In the genomic region with DNA sequence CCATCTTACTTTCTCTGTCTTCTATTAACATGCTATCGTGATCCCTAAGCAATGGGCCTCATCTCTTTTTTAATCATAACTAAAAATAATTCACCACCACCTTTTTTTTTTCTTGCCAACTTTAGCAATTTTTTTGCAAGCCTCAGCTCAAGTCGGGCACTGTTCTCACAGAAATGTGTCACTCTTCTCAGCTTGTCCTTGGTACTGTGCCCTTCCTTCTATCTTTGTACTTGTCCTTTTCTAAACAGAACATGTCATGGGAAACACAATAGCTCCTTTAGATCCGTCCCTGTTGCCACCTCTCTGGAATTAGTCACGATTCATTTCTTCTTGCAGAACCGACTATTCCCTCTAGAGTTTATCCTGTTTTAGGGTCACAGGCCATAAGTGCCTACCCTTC, we compare ENCODE assay signal across 29 cellular contexts. TPM values are rescaled to one million over a fixed set of nuclear protein-coding genes. Genes with fewer than 3 reads are reported as not detected.
"Had no signal": no experiment of that assay in that cellular context is flagged by ENCODE, and none has a peak within 500 bp of the region (broad histone marks: within the 10 kb centered on the region; RNA-seq: fewer than 3 reads in every experiment).

No MANE protein-coding gene starts in this region.

- ATAC-seq: activated CD4-positive, CD25-positive, alpha-beta regulatory T cell treated with anti-CD3 and anti-CD28 coated beads, Interleukin-2, amount 50 U/mL, for 24 hours; gastroesophageal sphincter; mucosa of descending colon; natural killer cell treated with Interleukin-12 subunit alpha and Interleukin-12 subunit beta and Interleukin-15 and Interleukin-18, amount 100 ng/mL, for 72 hours; stimulated activated naive B cell treated with anti-CD40 and anti-IgM and Interleukin-4, amounts not matched to agents 10 μg/mL and 1 μg/mL and 100 μg/mL, for 72 hours had no signal

- H3K27me3 ChIP-seq: colonic mucosa, gastroesophageal sphincter, stomach, suprapubic skin, transverse colon had no signal

- H3K4me1 ChIP-seq: colonic mucosa, gastroesophageal sphincter, psoas muscle had no signal

- H3K4me3 ChIP-seq: colonic mucosa, gastroesophageal sphincter, lung, mucosa of descending colon, psoas muscle, stomach, suprapubic skin, transverse colon had no signal

- DNase-seq: activated CD4-positive, alpha-beta memory T cell treated with anti-CD3 and anti-CD28 coated beads for 36 hours; activated CD4-positive, alpha-beta T cell treated with anti-CD3 and anti-CD28 coated beads for 48 hours; activated CD8-positive, alpha-beta memory T cell treated with anti-CD3 and anti-CD28 coated beads, Interleukin-2, amount 50 U/mL, for 4 hours; activated gamma-delta T cell; activated naive CD4-positive, alpha-beta T cell treated with anti-CD3 and anti-CD28 coated beads, Interleukin-2, amount 10 ng/mL, durations not matched to agents 7 days and 5 days; activated naive CD8-positive, alpha-beta T cell treated with anti-CD3 and anti-CD28 coated beads, Interleukin-2, amount 10 ng/mL, durations not matched to agents 7 days and 5 days; activated T-cell treated with anti-CD3 and anti-CD28 coated beads, Interleukin-2, amount 50 U/mL, for 1 hour; central memory CD4-positive, alpha-beta T cell; colonic mucosa; effector memory CD4-positive, alpha-beta T cell; erythroblast; mesendoderm; mucosa of descending colon; psoas muscle; stimulated activated CD4-positive, alpha-beta T cell treated with anti-CD3 and anti-CD28 coated beads, Interleukin-15, amount 100 ng/mL, for 24 hours; stimulated activated CD4-positive, alpha-beta T cell treated with anti-CD3 and anti-CD28 coated beads, Interleukin-2, amount 100 ng/mL, for 24 hours; stimulated activated naive B cell treated with anti-CD40 and anti-IgM and Interleukin-4, amounts not matched to agents 10 μg/mL and 1 μg/mL and 100 μg/mL, for 72 hours; stomach; SW 1271; T-helper 9 cell; transverse colon; WERI-Rb-1 had no signal

- H3K36me3 Mint-ChIP-seq: activated CD4-positive, alpha-beta memory T cell treated with anti-CD3 and anti-CD28 coated beads for 36 hours; activated naive CD4-positive, alpha-beta T cell treated with anti-CD3 and anti-CD28 coated beads, Interleukin-2, amount 10 ng/mL, durations not matched to agents 7 days and 5 days; activated naive CD8-positive, alpha-beta T cell treated with anti-CD3 and anti-CD28 coated beads, Interleukin-2, amount 10 ng/mL, durations not matched to agents 7 days and 5 days; natural killer cell treated with Interleukin-12 subunit alpha and Interleukin-12 subunit beta and Interleukin-15 and Interleukin-18, amount 100 ng/mL, for 72 hours; stimulated activated naive B cell treated with anti-CD40 and anti-IgM and Interleukin-4, amounts not matched to agents 10 μg/mL and 1 μg/mL and 100 μg/mL, for 72 hours had no signal

- H3K27ac ChIP-seq: colonic mucosa, gastroesophageal sphincter, neutrophil, psoas muscle, suprapubic skin, WERI-Rb-1 had no signal

- H3K9me3 ChIP-seq: colonic mucosa, gastroesophageal sphincter, mucosa of descending colon, neutrophil, psoas muscle, stomach, suprapubic skin, transverse colon had no signal

- H3K9me3 Mint-ChIP-seq: activated CD4-positive, alpha-beta memory T cell treated with anti-CD3 and anti-CD28 coated beads for 36 hours; activated naive CD4-positive, alpha-beta T cell treated with anti-CD3 and anti-CD28 coated beads, Interleukin-2, amount 10 ng/mL, durations not matched to agents 7 days and 5 days; activated naive CD8-positive, alpha-beta T cell treated with anti-CD3 and anti-CD28 coated beads, Interleukin-2, amount 10 ng/mL, durations not matched to agents 7 days and 5 days; natural killer cell treated with Interleukin-12 subunit alpha and Interleukin-12 subunit beta and Interleukin-15 and Interleukin-18, amount 100 ng/mL, for 72 hours; stimulated activated naive B cell treated with anti-CD40 and anti-IgM and Interleukin-4, amounts not matched to agents 10 μg/mL and 1 μg/mL and 100 μg/mL, for 72 hours; T-helper 1 cell treated with Interleukin-12 subunit alpha and Interleukin-12 subunit beta and Interleukin-4 antibody, amounts not matched to agents 30 μg/mL and 1 μg/mL, for 36 hours had no signal

- H3K4me3 Mint-ChIP-seq: activated CD4-positive, alpha-beta memory T cell treated with anti-CD3 and anti-CD28 coated beads for 36 hours; activated naive CD4-positive, alpha-beta T cell treated with anti-CD3 and anti-CD28 coated beads, Interleukin-2, amount 10 ng/mL, durations not matched to agents 7 days and 5 days; activated naive CD8-positive, alpha-beta T cell treated with anti-CD3 and anti-CD28 coated beads, Interleukin-2, amount 10 ng/mL, durations not matched to agents 7 days and 5 days; natural killer cell treated with Interleukin-12 subunit alpha and Interleukin-12 subunit beta and Interleukin-15 and Interleukin-18, amount 100 ng/mL, for 72 hours; stimulated activated naive B cell treated with anti-CD40 and anti-IgM and Interleukin-4, amounts not matched to agents 10 μg/mL and 1 μg/mL and 100 μg/mL, for 72 hours; T-helper 1 cell treated with Interleukin-12 subunit alpha and Interleukin-12 subunit beta and Interleukin-4 antibody, amounts not matched to agents 30 μg/mL and 1 μg/mL, for 36 hours had no signal

- H3K4me1 Mint-ChIP-seq: activated naive CD4-positive, alpha-beta T cell treated with anti-CD3 and anti-CD28 coated beads, Interleukin-2, amount 10 ng/mL, durations not matched to agents 7 days and 5 days had no signal

- H3K27me3 Mint-ChIP-seq: activated naive CD4-positive, alpha-beta T cell treated with anti-CD3 and anti-CD28 coated beads, Interleukin-2, amount 10 ng/mL, durations not matched to agents 7 days and 5 days; activated naive CD8-positive, alpha-beta T cell treated with anti-CD3 and anti-CD28 coated beads, Interleukin-2, amount 10 ng/mL, durations not matched to agents 7 days and 5 days; natural killer cell treated with Interleukin-12 subunit alpha and Interleukin-12 subunit beta and Interleukin-15 and Interleukin-18, amount 100 ng/mL, for 72 hours; stimulated activated naive B cell treated with anti-CD40 and anti-IgM and Interleukin-4, amounts not matched to agents 10 μg/mL and 1 μg/mL and 100 μg/mL, for 72 hours had no signal

- H3K27ac Mint-ChIP-seq: activated CD4-positive, alpha-beta memory T cell treated with anti-CD3 and anti-CD28 coated beads for 36 hours; activated naive CD4-positive, alpha-beta T cell treated with anti-CD3 and anti-CD28 coated beads, Interleukin-2, amount 10 ng/mL, durations not matched to agents 7 days and 5 days; activated naive CD8-positive, alpha-beta T cell treated with anti-CD3 and anti-CD28 coated beads, Interleukin-2, amount 10 ng/mL, durations not matched to agents 7 days and 5 days; natural killer cell treated with Interleukin-12 subunit alpha and Interleukin-12 subunit beta and Interleukin-15 and Interleukin-18, amount 100 ng/mL, for 72 hours; stimulated activated naive B cell treated with anti-CD40 and anti-IgM and Interleukin-4, amounts not matched to agents 10 μg/mL and 1 μg/mL and 100 μg/mL, for 72 hours; T-helper 1 cell treated with Interleukin-12 subunit alpha and Interleukin-12 subunit beta and Interleukin-4 antibody, amounts not matched to agents 30 μg/mL and 1 μg/mL, for 36 hours had no signal

- H3K36me3 ChIP-seq: colonic mucosa, neutrophil, suprapubic skin, transverse colon, WERI-Rb-1 had no signal

RNA-seq across cellular contexts. Expression of a gene that starts 10.3 kb away (rescaled TPM):
- total RNA-seq: activated CD4-positive, alpha-beta memory T cell treated with anti-CD3 and anti-CD28 coated beads for 36 hours had no signal
